1 cellular context compared by ENCODE assay signal in the genomic region with DNA sequence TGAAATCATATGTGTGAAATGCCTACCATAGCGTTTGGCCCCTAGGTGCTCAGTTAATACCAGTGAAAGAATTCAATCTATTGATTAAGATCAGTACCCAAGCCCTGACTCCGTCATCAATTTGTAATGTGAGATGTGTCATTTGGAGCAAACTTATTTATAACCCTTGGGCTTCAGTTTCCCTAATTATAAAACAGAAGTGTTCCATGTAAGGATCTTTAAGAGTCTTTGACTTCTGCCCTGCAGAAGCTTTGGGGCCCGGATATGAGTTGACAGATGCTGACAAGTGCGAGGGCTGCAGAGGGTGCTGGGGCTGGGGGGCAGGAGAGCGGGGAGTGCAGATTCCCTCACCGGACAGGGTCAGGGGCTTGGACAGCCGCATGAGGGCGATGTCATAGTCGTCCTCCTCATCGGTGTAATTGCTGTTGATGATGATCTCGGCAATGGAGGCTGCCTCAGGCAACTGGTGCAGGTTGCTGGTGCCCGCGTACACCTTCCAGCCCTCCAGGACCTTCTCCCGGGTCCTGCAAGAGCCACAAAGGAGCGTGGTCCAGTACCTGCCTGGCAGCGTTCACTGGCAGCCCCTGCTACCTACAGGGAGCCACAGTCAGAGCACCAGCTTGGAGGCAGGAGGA.
TF ChIP-seq lines count a peak whose summit lies in the region.

No MANE protein-coding gene starts in this region.

TF ChIP-seq in H1, 55 proteins besides CTCF, POLR2A, EP300 and RAD21:
- TF ChIP-seq KDM1A (IDR thresholded peaks at IDR 0.05; ENCODE audit: borderline replicate concordance, low read length) (no peak), POU5F1 (IDR thresholded peaks at IDR 0.05; ENCODE audit: low read depth, low read length) (no peak), RBBP5 (IDR thresholded peaks at IDR 0.05; ENCODE audit: borderline replicate concordance, low read depth, low read length) (no peak), RNF2 (IDR thresholded peaks at IDR 0.05; ENCODE audit: borderline replicate concordance, low read depth, low read length, missing control alignments, poor library complexity, severe bottlenecking) (no peak), SIX5 (IDR thresholded peaks at IDR 0.05; ENCODE audit: low read depth, low read length) (no peak), BACH1 (IDR thresholded peaks at IDR 0.05; ENCODE audit: low read length) (no peak), SAP30 (IDR thresholded peaks at IDR 0.05; ENCODE audit: insufficient read depth, insufficient replicate concordance, low read length) (no peak), POLR2AphosphoS5 (IDR thresholded peaks at IDR 0.05; ENCODE audit: low read depth, low read length) (no peak), PHF8 (conservative IDR thresholded peaks at IDR 0.05; ENCODE audit: low read depth, low read length) (no peak), BCL11A (IDR thresholded peaks at IDR 0.05; ENCODE audit: low read depth in 2 of 2, low read length in 2 of 2) (no peak), GTF2F1 (IDR thresholded peaks at IDR 0.05; ENCODE audit: borderline replicate concordance, low read depth, low read length) (no peak), SUZ12 (IDR thresholded peaks at IDR 0.05; ENCODE audit: low read length) (no peak), CREB1 (IDR thresholded peaks at IDR 0.05) (no peak), SP2 (IDR thresholded peaks at IDR 0.05; ENCODE audit: low read length) (no peak), GABPA (IDR thresholded peaks at IDR 0.05; ENCODE audit: borderline replicate concordance, insufficient read depth, low read length) (no peak)
- TF ChIP-seq, protein P1, sequence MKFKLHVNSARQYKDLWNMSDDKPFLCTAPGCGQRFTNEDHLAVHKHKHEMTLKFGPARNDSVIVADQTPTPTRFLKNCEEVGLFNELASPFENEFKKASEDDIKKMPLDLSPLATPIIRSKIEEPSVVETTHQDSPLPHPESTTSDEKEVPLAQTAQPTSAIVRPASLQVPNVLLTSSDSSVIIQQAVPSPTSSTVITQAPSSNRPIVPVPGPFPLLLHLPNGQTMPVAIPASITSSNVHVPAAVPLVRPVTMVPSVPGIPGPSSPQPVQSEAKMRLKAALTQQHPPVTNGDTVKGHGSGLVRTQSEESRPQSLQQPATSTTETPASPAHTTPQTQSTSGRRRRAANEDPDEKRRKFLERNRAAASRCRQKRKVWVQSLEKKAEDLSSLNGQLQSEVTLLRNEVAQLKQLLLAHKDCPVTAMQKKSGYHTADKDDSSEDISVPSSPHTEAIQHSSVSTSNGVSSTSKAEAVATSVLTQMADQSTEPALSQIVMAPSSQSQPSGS (IDR thresholded peaks at IDR 0.05; ENCODE audit: low read length), result no peak
